ENCODE assay signal across 1 cellular context in the genomic region with DNA sequence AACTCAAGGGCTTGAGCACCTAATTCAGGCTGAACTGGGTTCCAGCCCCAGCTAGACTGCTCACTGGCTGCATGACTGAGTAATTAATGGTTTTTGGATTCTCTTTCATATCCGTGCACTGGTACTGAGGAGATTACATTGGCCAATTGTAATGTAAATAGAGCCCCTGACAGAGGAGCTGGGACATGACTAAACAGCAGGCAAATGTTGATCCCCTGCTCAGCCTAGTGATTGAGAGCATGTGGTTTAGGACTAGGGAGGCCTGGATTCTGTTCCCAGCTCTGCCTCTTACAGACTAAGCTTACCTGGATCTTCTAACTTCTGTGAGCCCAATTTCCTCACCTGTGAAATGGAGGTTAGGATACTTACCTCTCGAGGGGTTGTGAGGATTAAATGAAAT.
TF ChIP-seq lines count a peak whose summit lies in the region.

No MANE protein-coding gene starts in this region.

TF ChIP-seq in HepG2, 621 proteins besides CTCF, POLR2A, EP300 and RAD21 (continued from another document):
- TF ChIP-seq, protein P1, sequence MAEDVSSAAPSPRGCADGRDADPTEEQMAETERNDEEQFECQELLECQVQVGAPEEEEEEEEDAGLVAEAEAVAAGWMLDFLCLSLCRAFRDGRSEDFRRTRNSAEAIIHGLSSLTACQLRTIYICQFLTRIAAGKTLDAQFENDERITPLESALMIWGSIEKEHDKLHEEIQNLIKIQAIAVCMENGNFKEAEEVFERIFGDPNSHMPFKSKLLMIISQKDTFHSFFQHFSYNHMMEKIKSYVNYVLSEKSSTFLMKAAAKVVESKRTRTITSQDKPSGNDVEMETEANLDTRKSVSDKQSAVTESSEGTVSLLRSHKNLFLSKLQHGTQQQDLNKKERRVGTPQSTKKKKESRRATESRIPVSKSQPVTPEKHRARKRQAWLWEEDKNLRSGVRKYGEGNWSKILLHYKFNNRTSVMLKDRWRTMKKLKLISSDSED (CRISPR knock-in tag; IDR thresholded peaks at IDR 0.05) = no peak
- TF ChIP-seq, protein P2, sequence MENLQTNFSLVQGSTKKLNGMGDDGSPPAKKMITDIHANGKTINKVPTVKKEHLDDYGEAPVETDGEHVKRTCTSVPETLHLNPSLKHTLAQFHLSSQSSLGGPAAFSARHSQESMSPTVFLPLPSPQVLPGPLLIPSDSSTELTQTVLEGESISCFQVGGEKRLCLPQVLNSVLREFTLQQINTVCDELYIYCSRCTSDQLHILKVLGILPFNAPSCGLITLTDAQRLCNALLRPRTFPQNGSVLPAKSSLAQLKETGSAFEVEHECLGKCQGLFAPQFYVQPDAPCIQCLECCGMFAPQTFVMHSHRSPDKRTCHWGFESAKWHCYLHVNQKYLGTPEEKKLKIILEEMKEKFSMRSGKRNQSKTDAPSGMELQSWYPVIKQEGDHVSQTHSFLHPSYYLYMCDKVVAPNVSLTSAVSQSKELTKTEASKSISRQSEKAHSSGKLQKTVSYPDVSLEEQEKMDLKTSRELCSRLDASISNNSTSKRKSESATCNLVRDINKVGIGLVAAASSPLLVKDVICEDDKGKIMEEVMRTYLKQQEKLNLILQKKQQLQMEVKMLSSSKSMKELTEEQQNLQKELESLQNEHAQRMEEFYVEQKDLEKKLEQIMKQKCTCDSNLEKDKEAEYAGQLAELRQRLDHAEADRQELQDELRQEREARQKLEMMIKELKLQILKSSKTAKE (CRISPR knock-in tag; IDR thresholded peaks at IDR 0.05; ENCODE audit: borderline replicate concordance) = no peak
- no peak for TF ChIP-seq ZEB1 (IDR thresholded peaks at IDR 0.05; ENCODE audit: insufficient replicate concordance, low read depth)
- no peak for TF ChIP-seq HOXA9 (CRISPR knock-in tag; IDR thresholded peaks at IDR 0.05; ENCODE audit: borderline replicate concordance)
- TF ChIP-seq, protein P3, sequence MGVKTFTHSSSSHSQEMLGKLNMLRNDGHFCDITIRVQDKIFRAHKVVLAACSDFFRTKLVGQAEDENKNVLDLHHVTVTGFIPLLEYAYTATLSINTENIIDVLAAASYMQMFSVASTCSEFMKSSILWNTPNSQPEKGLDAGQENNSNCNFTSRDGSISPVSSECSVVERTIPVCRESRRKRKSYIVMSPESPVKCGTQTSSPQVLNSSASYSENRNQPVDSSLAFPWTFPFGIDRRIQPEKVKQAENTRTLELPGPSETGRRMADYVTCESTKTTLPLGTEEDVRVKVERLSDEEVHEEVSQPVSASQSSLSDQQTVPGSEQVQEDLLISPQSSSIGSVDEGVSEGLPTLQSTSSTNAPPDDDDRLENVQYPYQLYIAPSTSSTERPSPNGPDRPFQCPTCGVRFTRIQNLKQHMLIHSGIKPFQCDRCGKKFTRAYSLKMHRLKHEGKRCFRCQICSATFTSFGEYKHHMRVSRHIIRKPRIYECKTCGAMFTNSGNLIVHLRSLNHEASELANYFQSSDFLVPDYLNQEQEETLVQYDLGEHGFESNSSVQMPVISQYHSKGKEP (CRISPR knock-in tag; IDR thresholded peaks at IDR 0.05) = no peak
- no peak for TF ChIP-seq ZNF235 (CRISPR knock-in tag; IDR thresholded peaks at IDR 0.05; ENCODE audit: borderline replicate concordance)
- TF ChIP-seq, protein P4, sequence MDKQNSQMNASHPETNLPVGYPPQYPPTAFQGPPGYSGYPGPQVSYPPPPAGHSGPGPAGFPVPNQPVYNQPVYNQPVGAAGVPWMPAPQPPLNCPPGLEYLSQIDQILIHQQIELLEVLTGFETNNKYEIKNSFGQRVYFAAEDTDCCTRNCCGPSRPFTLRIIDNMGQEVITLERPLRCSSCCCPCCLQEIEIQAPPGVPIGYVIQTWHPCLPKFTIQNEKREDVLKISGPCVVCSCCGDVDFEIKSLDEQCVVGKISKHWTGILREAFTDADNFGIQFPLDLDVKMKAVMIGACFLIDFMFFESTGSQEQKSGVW (CRISPR knock-in tag; IDR thresholded peaks at IDR 0.05; ENCODE audit: borderline replicate concordance) = no peak
- TF ChIP-seq JUND (CRISPR knock-in tag; IDR thresholded peaks at IDR 0.05) = no peak
- no peak for TF ChIP-seq NR2C2 (CRISPR knock-in tag; IDR thresholded peaks at IDR 0.05; ENCODE audit: borderline replicate concordance)
- no peak for TF ChIP-seq ZNF570 (CRISPR knock-in tag; IDR thresholded peaks at IDR 0.05; ENCODE audit: borderline replicate concordance)
- TF ChIP-seq ZNF550 (CRISPR knock-in tag; IDR thresholded peaks at IDR 0.05; ENCODE audit: borderline replicate concordance) = no peak
- no peak for TF ChIP-seq ZNF331 (CRISPR knock-in tag; IDR thresholded peaks at IDR 0.05)
